Comparison of ENCODE assay signal across 9 cellular contexts in the genomic region with DNA sequence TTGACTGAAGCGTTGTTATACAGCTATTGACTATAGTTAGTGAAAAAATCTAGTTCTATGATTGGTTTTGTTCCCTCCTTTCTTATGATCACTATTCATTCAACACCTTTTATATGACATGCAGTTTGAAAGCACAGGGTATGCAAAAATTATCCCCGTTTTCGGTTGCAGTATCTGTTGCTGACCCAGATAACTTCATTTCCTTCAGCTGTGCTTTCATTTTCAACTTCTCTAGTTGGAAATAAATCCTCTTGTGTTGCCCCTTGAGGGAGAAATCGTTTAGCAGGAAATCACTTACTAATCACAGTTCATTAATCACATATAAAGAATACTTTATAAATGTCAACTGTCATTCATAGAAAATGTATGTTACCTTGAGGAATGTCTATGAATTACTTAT. TPM values are rescaled to one million over a fixed set of nuclear protein-coding genes. Genes with fewer than 3 reads are reported as not detected.
DNase-seq lines count a peak whose midpoint lies in the region; ATAC-seq, FAIRE-seq and TF ChIP-seq lines count a peak whose summit lies in the region.
"Had no signal": no experiment of that assay in that cellular context is flagged by ENCODE, and none has a peak within 500 bp of the region (broad histone marks: within the 10 kb centered on the region; RNA-seq: fewer than 3 reads in every experiment).

No MANE protein-coding gene starts in this region.

- no peak for TF ChIP-seq POLR2A in Peyer's patch (IDR thresholded peaks at IDR 0.05)

- H3K36me3 ChIP-seq in Peyer's patch (peaks cover 0 to 7% (median 0%) of the 10 kb centered on the region in 3 donors), rectal smooth muscle tissue (ENCODE audit: control insufficient read depth, insufficient read depth, low read length) (no peaks in the 10 kb centered on the region), kidney (ENCODE audit: control insufficient read depth in 1 of 2, insufficient read depth in 2 of 2, low read length in 2 of 2) (no peaks in the 10 kb centered on the region)

- H3K9ac ChIP-seq in rectal smooth muscle tissue (ENCODE audit: low read length) = no peak overlapping the region
- H3K9ac ChIP-seq in kidney (ENCODE audit: low read length in 2 of 2) = no peak overlapping the region

- peaks cover 0 to 34% (median 4%) of the 10 kb centered on the region in 4 donors for H3K4me1 ChIP-seq in Peyer's patch
- peaks cover 42% of the 10 kb centered on the region for H3K4me1 ChIP-seq in rectal smooth muscle tissue (ENCODE audit: control insufficient read depth, insufficient read depth, low read length)
- peaks cover 2 to 15% of the 10 kb centered on the region in 2 donors for H3K4me1 ChIP-seq in kidney (ENCODE audit: control insufficient read depth in 1 of 2, insufficient read depth in 1 of 2, low read depth in 1 of 2, low read length in 2 of 2)

- no peaks in the 10 kb centered on the region for H3K27me3 ChIP-seq in Peyer's patch
- no peaks in the 10 kb centered on the region for H3K27me3 ChIP-seq in rectal smooth muscle tissue (ENCODE audit: control insufficient read depth, insufficient read depth, low read length)

- FAIRE-seq in kidney (lab: Jason Lieb, UNC) = no peak

- intact Hi-C loops in kidney (cut with DNase I) = no loop called here

- no peak for TF ChIP-seq CTCF in Peyer's patch (IDR thresholded peaks at IDR 0.05)
- TF ChIP-seq CTCF in kidney (IDR thresholded peaks at IDR 0.05; ENCODE audit: borderline replicate concordance, extremely low read depth, insufficient read depth) = no peak

- H3K4me3 ChIP-seq in Peyer's patch (no peak overlapping the region), rectal smooth muscle tissue (ENCODE audit: low read length) (no peak overlapping the region), kidney (ENCODE audit: low read length in 2 of 2) (no peak overlapping the region)

- H3K27ac ChIP-seq in Peyer's patch = peak overlapping the region in 3 of 4 donors; percentile 19 to 42 (median 38)
- H3K27ac ChIP-seq in rectal smooth muscle tissue (ENCODE audit: low read depth, low read length) = peak overlapping the region; percentile 8
- peak overlapping the region in 1 of 2 donors; percentile 5 for H3K27ac ChIP-seq in kidney (ENCODE audit: low read depth in 2 of 2, low read length in 2 of 2)
- H3K27ac ChIP-seq: 22Rv1 had no signal

- H3K9me3 ChIP-seq in Peyer's patch (no peaks in the 10 kb centered on the region), kidney (ENCODE audit: control insufficient read depth in 1 of 2, low read length in 2 of 2) (no peaks in the 10 kb centered on the region)

- ATAC-seq in HG02571 (IDR thresholded peaks at IDR 0.05; ENCODE audit: unreplicated experiment) = peak; percentile 77

- DNase-seq in NCI-H526 (lab: John Stamatoyannopoulos, UW) (peak; percentile 22 to 32), NCI-H526 treated with DMSO at 0.1 percent for 48 hours (lab: John Stamatoyannopoulos, UW) (no peak), Peyer's patch (no peak), DMS114 treated with DMSO at 0.1 percent for 48 hours (lab: John Stamatoyannopoulos, UW; ENCODE audit: unreplicated experiment) (no peak), GF-D8 (lab: John Stamatoyannopoulos, UW) (no peak), kidney (no peak)

RNA-seq across cellular contexts. Expression of a gene that starts 55.1 kb away (rescaled TPM):
- total RNA-seq in Peyer's patch = 100 to 1,000 TPM; 261 to 429 (median 389) TPM
- total RNA-seq in kidney = 167 TPM
- polyA plus RNA-seq in kidney (ENCODE audit: insufficient read depth, low read depth, low replicate concordance) = 22.0 TPM

Comparison
In these comparisons a context has a peak if more than half of its experiments do, and no peak if none do; other contexts are left out.
1. DNase-seq: peak in NCI-H526 (2 of 2); none in NCI-H526 treated with DMSO at 0.1 percent for 48 hours (single experiment), Peyer's patch (0 of 3), DMS114 treated with DMSO at 0.1 percent for 48 hours (single experiment), GF-D8 (single experiment) and kidney (single experiment).